Comparison of ENCODE assay signal across 20 cellular contexts in the genomic region with DNA sequence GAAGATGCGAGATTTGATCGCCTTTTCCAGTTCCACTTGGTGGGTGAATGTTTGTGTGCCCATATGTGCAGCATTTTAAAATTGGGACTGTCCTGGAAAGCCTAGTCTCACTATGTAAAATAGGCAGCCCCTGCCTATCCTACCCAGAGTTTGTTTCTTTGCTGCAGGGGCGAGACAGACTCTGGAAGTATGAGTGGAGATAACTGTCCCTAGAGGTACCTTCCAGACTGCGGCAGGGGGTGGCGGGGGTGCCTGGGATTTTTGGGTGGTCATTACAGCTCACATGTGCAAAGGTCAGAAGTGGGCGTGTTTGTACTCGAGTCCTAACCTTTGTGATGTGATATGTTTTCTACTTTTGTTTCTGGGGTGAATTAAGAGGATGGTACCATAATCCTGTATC. TPM values are rescaled to one million over a fixed set of nuclear protein-coding genes. Genes with fewer than 3 reads are reported as not detected.
A peak's percentile ranks its signal among the peaks of the same experiment; 100 is the strongest.
DNase-seq lines count a peak whose midpoint lies in the region; ATAC-seq and TF ChIP-seq lines count a peak whose summit lies in the region.
"Had no signal": no experiment of that assay in that cellular context is flagged by ENCODE, and none has a peak within 500 bp of the region (broad histone marks: within the 10 kb centered on the region; RNA-seq: fewer than 3 reads in every experiment).

No MANE protein-coding gene starts in this region.

- H3K9me3 Mint-ChIP-seq in CD4-positive, alpha-beta memory T cell: no peaks in the 10 kb centered on the region
- no peaks in the 10 kb centered on the region for H3K9me3 Mint-ChIP-seq in activated T-helper 17 cell treated with anti-CD3 and anti-CD28 coated beads, Interleukin-2, amount 50 U/mL, for 72 hours

- CTCF ChIA-PET in CD4-positive, alpha-beta memory T cell (lab: Charles Lee; ENCODE audit: partially characterized antibody): interaction anchor here (0.5 kb wide), 1 partner anchor 236 kb away, joined by 3 read pairs; no protein-coding TSS in a partner anchor

- no peaks in the 10 kb centered on the region for H3K9me3 ChIP-seq in CD4-positive, alpha-beta memory T cell (ENCODE audit: control insufficient read depth in 1 of 2, low read length in 2 of 2)
- H3K9me3 ChIP-seq in sigmoid colon: no peaks in the 10 kb centered on the region

- TF ChIP-seq CTCF in sigmoid colon (IDR thresholded peaks at IDR 0.05): no peak

- POLR2A ChIA-PET in CD4-positive, alpha-beta memory T cell (lab: Charles Lee; ENCODE audit: partially characterized antibody): no interaction called here

- H3K27me3 ChIP-seq in CD4-positive, alpha-beta memory T cell (ENCODE audit: insufficient read depth, low read length): no peaks in the 10 kb centered on the region
- H3K27me3 ChIP-seq in sigmoid colon: no peaks in the 10 kb centered on the region
- H3K27me3 ChIP-seq: dorsolateral prefrontal cortex had no signal

- no peak overlapping the region for H3K4me3 Mint-ChIP-seq in CD4-positive, alpha-beta memory T cell
- H3K4me3 Mint-ChIP-seq in activated T-helper 17 cell treated with anti-CD3 and anti-CD28 coated beads, Interleukin-2, amount 50 U/mL, for 72 hours: no peak overlapping the region
- H3K4me3 Mint-ChIP-seq: activated CD8-positive, alpha-beta memory T cell treated with anti-CD3 and anti-CD28 coated beads, Interleukin-2, amount 10 ng/mL, durations not matched to agents 7 days and 5 days had no signal

- no peak for TF ChIP-seq EP300 in sigmoid colon (IDR thresholded peaks at IDR 0.05)

- H3K27me3 Mint-ChIP-seq in CD4-positive, alpha-beta memory T cell: no peaks in the 10 kb centered on the region
- H3K27me3 Mint-ChIP-seq in activated T-helper 17 cell treated with anti-CD3 and anti-CD28 coated beads, Interleukin-2, amount 50 U/mL, for 72 hours: no peaks in the 10 kb centered on the region
- H3K27me3 Mint-ChIP-seq: activated CD8-positive, alpha-beta memory T cell treated with anti-CD3 and anti-CD28 coated beads, Interleukin-2, amount 10 ng/mL, durations not matched to agents 7 days and 5 days had no signal

- DNase-seq in CD4-positive, alpha-beta memory T cell: no peak
- DNase-seq in left lobe of liver (ENCODE audit: low spot score) (no peak), sigmoid colon (peak; percentile 49), SHP77 (lab: John Stamatoyannopoulos, UW) (no peak), cerebellum (ENCODE audit: low spot score) (no peak)
- DNase-seq: activated CD4-positive, alpha-beta T cell treated with anti-CD3 and anti-CD28 coated beads for 1 hour; activated CD8-positive, alpha-beta memory T cell treated with anti-CD3 and anti-CD28 coated beads, Interleukin-2, amount 10 ng/mL, durations not matched to agents 7 days and 5 days; activated gamma-delta T cell treated with Interleukin-2 at 50 U/mL for 16 hours; EL; hippocampal formation; KG1; NCI-H1436; NCI-H446; stimulated activated naive CD4-positive, alpha-beta T cell treated with Interleukin-2 at 50 U/mL for 16 hours; T-helper 2 cell had no signal

- H3K4me1 Mint-ChIP-seq in CD4-positive, alpha-beta memory T cell: peaks cover 25 to 42% (median 31%) of the 10 kb centered on the region in 4 donors
- peaks cover 21% of the 10 kb centered on the region for H3K4me1 Mint-ChIP-seq in activated T-helper 17 cell treated with anti-CD3 and anti-CD28 coated beads, Interleukin-2, amount 50 U/mL, for 72 hours

- intact Hi-C loops in CD4-positive, alpha-beta memory T cell (cut with micrococcal nuclease): no loop called here
- intact Hi-C loops in sigmoid colon (cut with DNase I): no loop called here

- WGBS in sigmoid colon, 2 donors: 70 to 87% methylated on average over 7 of the region's 7 CpGs

- H3K36me3 Mint-ChIP-seq in CD4-positive, alpha-beta memory T cell: peaks cover 38 to 57% of the 10 kb centered on the region in 2 donors
- peaks cover 73% of the 10 kb centered on the region for H3K36me3 Mint-ChIP-seq in activated T-helper 17 cell treated with anti-CD3 and anti-CD28 coated beads, Interleukin-2, amount 50 U/mL, for 72 hours (ENCODE audit: low read depth)

- H3K27ac Mint-ChIP-seq in CD4-positive, alpha-beta memory T cell: peak overlapping the region in 4 of 7 donors; percentile 36 to 57 (median 44)
- peak overlapping the region; percentile 59 for H3K27ac Mint-ChIP-seq in activated T-helper 17 cell treated with anti-CD3 and anti-CD28 coated beads, Interleukin-2, amount 50 U/mL, for 72 hours
- H3K27ac Mint-ChIP-seq: activated CD8-positive, alpha-beta memory T cell treated with anti-CD3 and anti-CD28 coated beads, Interleukin-2, amount 10 ng/mL, durations not matched to agents 7 days and 5 days had no signal

- H3K4me3 ChIP-seq in CD4-positive, alpha-beta memory T cell (ENCODE audit: low read length in 2 of 2): no peak overlapping the region
- H3K4me3 ChIP-seq in sigmoid colon: no peak overlapping the region
- H3K4me3 ChIP-seq: dorsolateral prefrontal cortex had no signal

- TF ChIP-seq POLR2A in sigmoid colon (IDR thresholded peaks at IDR 0.05): no peak

- peaks cover 28% of the 10 kb centered on the region for H3K36me3 ChIP-seq in CD4-positive, alpha-beta memory T cell (ENCODE audit: insufficient read depth, low read length)
- H3K36me3 ChIP-seq in sigmoid colon: peaks cover 0 to 25% (median 6%) of the 10 kb centered on the region in 4 donors

- no peak for ATAC-seq in activated T-helper 17 cell treated with anti-CD3 and anti-CD28 coated beads, Interleukin-2, amount 50 U/mL, for 72 hours (replicated peaks)
- peak; percentile 3 for ATAC-seq in left lobe of liver
- ATAC-seq in HG02623 (IDR thresholded peaks at IDR 0.05; ENCODE audit: unreplicated experiment): no peak
- no peak for ATAC-seq in HG03097 (IDR thresholded peaks at IDR 0.05; ENCODE audit: low FRiP score, unreplicated experiment)
- ATAC-seq: activated CD8-positive, alpha-beta memory T cell treated with anti-CD3 and anti-CD28 coated beads, Interleukin-2, amount 10 ng/mL, durations not matched to agents 7 days and 5 days had no signal

- peaks cover 21% of the 10 kb centered on the region for H3K4me1 ChIP-seq in CD4-positive, alpha-beta memory T cell (ENCODE audit: insufficient read depth, low read length)
- peaks cover 0 to 75% (median 63%) of the 10 kb centered on the region in 4 donors for H3K4me1 ChIP-seq in sigmoid colon

- no peak overlapping the region for H3K27ac ChIP-seq in CD4-positive, alpha-beta memory T cell (ENCODE audit: low read depth, low read length)
- no peak overlapping the region for H3K27ac ChIP-seq in sigmoid colon
- H3K27ac ChIP-seq: HL-60 had no signal

RNA-seq across cellular contexts. Expression of a gene that starts 36.6 kb away (rescaled TPM):
- 100 to 1,000 TPM; 250 to 255 TPM for total RNA-seq in CD4-positive, alpha-beta memory T cell
- polyA plus RNA-seq in CD4-positive, alpha-beta memory T cell: 10 to 100 TPM; 48.4 to 53.2 TPM
- total RNA-seq in activated T-helper 17 cell treated with anti-CD3 and anti-CD28 coated beads, Interleukin-2, amount 50 U/mL, for 72 hours: 100 to 1,000 TPM; 204 to 207 TPM
- total RNA-seq in left lobe of liver (93.3 TPM), sigmoid colon (100 to 1,000 TPM in 1 of 4 donors, 10 to 100 TPM in 3; 59.6 to 101 (median 80.4) TPM), cerebellum (185 TPM)
- 100 to 1,000 TPM in 1 of 3 donors, 10 to 100 TPM in 2; 43.2 to 113 (median 67.9) TPM for polyA plus RNA-seq in sigmoid colon
